ENCODE assay signal across 9 cellular contexts in genomic region chr17:18625509-18626104, GRCh38. TPM values are rescaled to one million over a fixed set of nuclear protein-coding genes. Genes with fewer than 3 reads are reported as not detected.
DNase-seq lines count a peak whose midpoint lies in the region; ATAC-seq and TF ChIP-seq lines count a peak whose summit lies in the region.
"Not testable (repeated sequence)": the region's sequence is repeated elsewhere in the genome, so short reads cannot be mapped to it uniquely, and the experiment has no call there.
"Had no signal": no experiment of that assay in that cellular context is flagged by ENCODE, and none has a peak within 500 bp of the region (broad histone marks: within the 10 kb centered on the region; RNA-seq: fewer than 3 reads in every experiment).

No MANE protein-coding gene starts in this region.

- H3K27me3 ChIP-seq in colonic mucosa; layer of hippocampus (ENCODE audit: control insufficient read depth, insufficient read depth, low read length); spleen (replicated peaks in 1 of 7): not testable (repeated sequence)

- not testable (repeated sequence) for H3K36me3 Mint-ChIP-seq in activated CD4-positive, alpha-beta memory T cell treated with anti-CD3 and anti-CD28 coated beads, Interleukin-2, amount 10 ng/mL, durations not matched to agents 7 days and 5 days (ENCODE audit: low read depth)

- not testable (repeated sequence) for H3K36me3 ChIP-seq in colonic mucosa, spleen

- WGBS in spleen, 5 donors, result 1 to 8% (median 6%) methylated on average over 8 to 22 of the region's 22 CpGs

- peaks cover 10% of the 10 kb centered on the region for H3K4me1 Mint-ChIP-seq in activated CD4-positive, alpha-beta memory T cell treated with anti-CD3 and anti-CD28 coated beads, Interleukin-2, amount 10 ng/mL, durations not matched to agents 7 days and 5 days

- ATAC-seq in GM19035 (IDR thresholded peaks at IDR 0.05; ENCODE audit: unreplicated experiment) (peak; percentile 76), HG03460 (IDR thresholded peaks at IDR 0.05; ENCODE audit: unreplicated experiment) (peak; percentile 62)

- CTCF ChIA-PET in activated CD4-positive, alpha-beta memory T cell treated with anti-CD3 and anti-CD28 coated beads, Interleukin-2, amount 10 ng/mL, durations not matched to agents 7 days and 5 days (lab: Charles Lee), result interaction anchor here (0.6 to 1.8 kb wide), 20 partner anchors 25 to 405 kb away, joined by 3 to 13 read pairs (median 3); partner anchors contain the start of genes FOXO3B, PRPSAP2, SHMT1 and TVP23B

- H3K27ac ChIP-seq in colonic mucosa, result not testable (repeated sequence)
- H3K27ac ChIP-seq in layer of hippocampus (ENCODE audit: low read depth, low read length) (peak overlapping the region; percentile 30), spleen (peak overlapping the region in 5 of 8 donors; percentile 55 to 83 (median 61))

- peak; percentile 81 for DNase-seq in ACHN
- peak; percentile 79 for DNase-seq in NK-92 treated with Interleukin-12 subunit alpha and Interleukin-12 subunit beta, amount 100 ng/mL, for 24 hours (lab: John Stamatoyannopoulos, UW)
- peak; percentile 96 for DNase-seq in activated CD4-positive, alpha-beta memory T cell treated with anti-CD3 and anti-CD28 coated beads, Interleukin-2, amount 10 ng/mL, durations not matched to agents 7 days and 5 days
- peak; percentile 88 for DNase-seq in colonic mucosa
- peak; percentile 96 for DNase-seq in spleen

- H3K4me3 Mint-ChIP-seq in activated CD4-positive, alpha-beta memory T cell treated with anti-CD3 and anti-CD28 coated beads, Interleukin-2, amount 10 ng/mL, durations not matched to agents 7 days and 5 days, result peak overlapping the region; percentile 78

- TF ChIP-seq POLR2A in spleen (IDR thresholded peaks at IDR 0.05), result not testable (repeated sequence)

- H3K9me3 ChIP-seq in colonic mucosa, spleen: not testable (repeated sequence)

- intact Hi-C loops in colonic mucosa (cut with DNase I); spleen (cut with DNase I; ENCODE audit: low total_unique reads): not testable (repeated sequence)

- not testable (repeated sequence) for H3K4me3 ChIP-seq in colonic mucosa
- peak overlapping the region in 5 of 8 donors; percentile 3 to 60 (median 30) for H3K4me3 ChIP-seq in spleen

- TF ChIP-seq CTCF in colonic mucosa (IDR thresholded peaks at IDR 0.05) (peak; percentile 98), spleen (IDR thresholded peaks at IDR 0.05 in 8 of 11, conservative IDR thresholded peaks at IDR 0.05 in 3 of 11) (peak; percentile 97 to 100 (median 99))

- not testable (repeated sequence) for H3K4me1 ChIP-seq in colonic mucosa
- H3K4me1 ChIP-seq in spleen, result peaks cover 0 to 20% (median 4%) of the 10 kb centered on the region in 6 donors

- not testable (repeated sequence) for H3K27me3 Mint-ChIP-seq in activated CD4-positive, alpha-beta memory T cell treated with anti-CD3 and anti-CD28 coated beads, Interleukin-2, amount 10 ng/mL, durations not matched to agents 7 days and 5 days

- POLR2A ChIA-PET in activated CD4-positive, alpha-beta memory T cell treated with anti-CD3 and anti-CD28 coated beads, Interleukin-2, amount 10 ng/mL, durations not matched to agents 7 days and 5 days (lab: Charles Lee), result interaction anchor here (1.6 kb wide), 1 partner anchor 262 kb away, joined by 3 read pairs; the partner anchor contains the start of gene SHMT1

- H3K9ac ChIP-seq in colonic mucosa (ENCODE audit: low read depth in 2 of 2, low read length in 2 of 2), result peak overlapping the region in 1 of 2 donors; percentile 56

- H3K9me3 Mint-ChIP-seq in activated CD4-positive, alpha-beta memory T cell treated with anti-CD3 and anti-CD28 coated beads, Interleukin-2, amount 10 ng/mL, durations not matched to agents 7 days and 5 days, result not testable (repeated sequence)

- in situ Hi-C loops in ACHN (cut with HindIII; ENCODE audit: low pct_ligation_motif_present, low pct_unique_long_range_greater_than_20kb, low sequenced_read_pairs), result not testable (repeated sequence)

- peak overlapping the region; percentile 82 for H3K27ac Mint-ChIP-seq in activated CD4-positive, alpha-beta memory T cell treated with anti-CD3 and anti-CD28 coated beads, Interleukin-2, amount 10 ng/mL, durations not matched to agents 7 days and 5 days

RNA-seq across cellular contexts. Expression of gene TBC1D28, which starts 18.6 kb away (rescaled TPM):
- not detected for total RNA-seq in activated CD4-positive, alpha-beta memory T cell treated with anti-CD3 and anti-CD28 coated beads, Interleukin-2, amount 10 ng/mL, durations not matched to agents 7 days and 5 days
- not detected for total RNA-seq in colonic mucosa
- total RNA-seq in spleen, result not detected
- polyA plus RNA-seq in spleen, result not detected
- total RNA-seq: T-helper 2 cell treated with Interferon-gamma antibody and Interleukin-4, amounts not matched to agents 100 ng/mL and 5 ng/mL, for 36 hours had no signal

RNA-seq across cellular contexts. Expression of gene FOXO3B, which starts 56.5 kb away (rescaled TPM):
- 1 to 10 TPM; 1.2 to 1.8 TPM for total RNA-seq in activated CD4-positive, alpha-beta memory T cell treated with anti-CD3 and anti-CD28 coated beads, Interleukin-2, amount 10 ng/mL, durations not matched to agents 7 days and 5 days
- 1 to 10 TPM; 3.0 TPM for total RNA-seq in colonic mucosa
- total RNA-seq in spleen, result 1 to 10 TPM; 3.7 to 9.1 (median 5.8) TPM
- polyA plus RNA-seq in spleen, result under 1 TPM; 0.24 to 0.77 (median 0.38) TPM
